Comparison of ENCODE assay signal across 1 cellular context in genomic region chr3:107285197-107285596, GRCh38.
TF ChIP-seq lines count a peak whose summit lies in the region.

No MANE protein-coding gene starts in this region.

TF ChIP-seq in IMR-90, 13 proteins besides CTCF, POLR2A, EP300 and RAD21 (continued from another document):
- TF ChIP-seq CEBPB (IDR thresholded peaks at IDR 0.05; ENCODE audit: low read depth, low read length) (no peak), CHD1 (IDR thresholded peaks at IDR 0.05; ENCODE audit: low read depth, low read length) (no peak), NFE2L2 (IDR thresholded peaks at IDR 0.05; ENCODE audit: low read depth, low read length) (no peak)
- TF ChIP-seq, protein P1, sequence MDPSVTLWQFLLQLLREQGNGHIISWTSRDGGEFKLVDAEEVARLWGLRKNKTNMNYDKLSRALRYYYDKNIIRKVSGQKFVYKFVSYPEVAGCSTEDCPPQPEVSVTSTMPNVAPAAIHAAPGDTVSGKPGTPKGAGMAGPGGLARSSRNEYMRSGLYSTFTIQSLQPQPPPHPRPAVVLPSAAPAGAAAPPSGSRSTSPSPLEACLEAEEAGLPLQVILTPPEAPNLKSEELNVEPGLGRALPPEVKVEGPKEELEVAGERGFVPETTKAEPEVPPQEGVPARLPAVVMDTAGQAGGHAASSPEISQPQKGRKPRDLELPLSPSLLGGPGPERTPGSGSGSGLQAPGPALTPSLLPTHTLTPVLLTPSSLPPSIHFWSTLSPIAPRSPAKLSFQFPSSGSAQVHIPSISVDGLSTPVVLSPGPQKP (IDR thresholded peaks at IDR 0.05; ENCODE audit: borderline replicate concordance, low read depth, low read length), result no peak
TF ChIP-seq in IMR-90: peak in this region for 0.
